ENCODE assay signal across 1 cellular context in genomic region chr2:171410624-171411023, GRCh38.
TF ChIP-seq lines count a peak whose summit lies in the region.

No MANE protein-coding gene starts in this region.

TF ChIP-seq in GM12878, 131 proteins besides CTCF, POLR2A, EP300 and RAD21:
- TF ChIP-seq ZNF24 (IDR thresholded peaks at IDR 0.05) (no peak), NFIC (IDR thresholded peaks at IDR 0.05; ENCODE audit: low read depth, low read length) (no peak), BCL11A (IDR thresholded peaks at IDR 0.05; ENCODE audit: low read depth, low read length) (no peak), ZNF384 (IDR thresholded peaks at IDR 0.05; ENCODE audit: borderline replicate concordance, low read depth, low read length) (no peak)
